21 cellular contexts compared by ENCODE assay signal in genomic region chr3:191151653-191152052, GRCh38. TPM values are rescaled to one million over a fixed set of nuclear protein-coding genes. Genes with fewer than 3 reads are reported as not detected.
DNase-seq lines count a peak whose midpoint lies in the region; ATAC-seq, FAIRE-seq and TF ChIP-seq lines count a peak whose summit lies in the region.
"Had no signal": no experiment of that assay in that cellular context is flagged by ENCODE, and none has a peak within 500 bp of the region (broad histone marks: within the 10 kb centered on the region; RNA-seq: fewer than 3 reads in every experiment).

No MANE protein-coding gene starts in this region.

- no peak for FAIRE-seq in GM12878 (lab: Jason Lieb, UNC)

- H3K9ac ChIP-seq in HCT116 (ENCODE audit: low read length) (no peak overlapping the region), GM12878 (ENCODE audit: control insufficient read depth, insufficient read depth, low read length) (no peak overlapping the region)

- no peaks in the 10 kb centered on the region for H3K79me2 ChIP-seq in HCT116 (ENCODE audit: insufficient read depth, low read length)
- H3K79me2 ChIP-seq in GM12878 (ENCODE audit: control insufficient read depth, insufficient read depth, low read length): no peaks in the 10 kb centered on the region

- no peak for ATAC-seq in HCT116
- peak; percentile 83 for ATAC-seq in HG03442 (IDR thresholded peaks at IDR 0.05; ENCODE audit: unreplicated experiment)
- peak; percentile 20; the same call in 1 of the 3 replicates for ATAC-seq in GM12878
- no peak for ATAC-seq in GM19455 (IDR thresholded peaks at IDR 0.05; ENCODE audit: unreplicated experiment)
- ATAC-seq: CD8-positive, alpha-beta T cell had no signal

- no peak for TF ChIP-seq EP300 in GM12878 (IDR thresholded peaks at IDR 0.05; ENCODE audit: borderline replicate concordance in 1 of 2, control insufficient read depth in 1 of 2, low read depth in 2 of 2, low read length in 2 of 2)

- H3K36me3 ChIP-seq in HCT116 (ENCODE audit: control insufficient read depth in 1 of 2, insufficient read depth in 2 of 2, low read length in 2 of 2): no peaks in the 10 kb centered on the region
- no peaks in the 10 kb centered on the region for H3K36me3 ChIP-seq in GM12878 (ENCODE audit: control insufficient read depth in 2 of 2, insufficient read depth in 2 of 2, low read length in 1 of 2)

- CTCF ChIA-PET in HCT116 (lab: Charles Lee) (no interaction called here), GM12878 (lab: Yijun Ruan, JAX) (no interaction called here)

- TF ChIP-seq CTCF in HCT116 (IDR thresholded peaks at IDR 0.05 in 2 of 3, conservative IDR thresholded peaks at IDR 0.05 in 1 of 3; ENCODE audit: borderline replicate concordance in 1 of 3, insufficient read depth in 1 of 3, low read depth in 2 of 3, low read length in 2 of 3): no peak
- TF ChIP-seq CTCF in GM12878 (IDR thresholded peaks at IDR 0.05 in 2 of 3, conservative IDR thresholded peaks at IDR 0.05 in 1 of 3; ENCODE audit: control insufficient read depth in 2 of 3, extremely low read depth in 1 of 3, insufficient read depth in 1 of 3, low read depth in 3 of 3, low read length in 3 of 3): no peak

- WGBS in GM12878 (ENCODE audit: insufficient coverage, insufficient replicate concordance, low lambda C conversion rate, missing lambda C conversion rate): 93% methylated on average over 1 of the region's 1 CpG

- in situ Hi-C loops in GM12878 (cut with MboI): no loop called here

- intact Hi-C loops in HCT116 (cut with micrococcal nuclease): no loop called here
- intact Hi-C loops in GM12878 (cut with micrococcal nuclease; ENCODE audit: unreplicated experiment): no loop called here

- H3K4me2 ChIP-seq in HCT116 (ENCODE audit: low read length) (no peak overlapping the region), GM12878 (ENCODE audit: control insufficient read depth, insufficient read depth) (no peak overlapping the region)

- H3K9me3 ChIP-seq in HCT116 (ENCODE audit: control insufficient read depth in 1 of 2, insufficient read depth in 1 of 2, low read depth in 1 of 2, low read length in 2 of 2): peaks cover 6 to 7% of the 10 kb centered on the region in 2 experiments; a peak in 2 of 4 replicates
- H3K9me3 ChIP-seq in GM12878 (replicated peaks; ENCODE audit: control insufficient read depth, insufficient read depth, low read length): no peaks in the 10 kb centered on the region; the same call in 1 of the 3 replicates
- H3K9me3 ChIP-seq: Caco-2 had no signal

- H3K4me3 ChIP-seq in HCT116 (replicated peaks in 1 of 2; ENCODE audit: low read depth in 1 of 2, low read length in 2 of 2) (no peak overlapping the region), GM12878 (no peak overlapping the region)

- H3K27ac ChIP-seq in HCT116 (ENCODE audit: low read depth, low read length) (no peak overlapping the region), GM12878 (ENCODE audit: control insufficient read depth, insufficient read depth) (no peak overlapping the region)
- H3K27ac ChIP-seq: 22Rv1 had no signal

- BruUV-seq in HCT116 (replicated peaks; lab: Mats Ljungman, UMichigan) (no TSS peak), GM12878 (replicated peaks; lab: Mats Ljungman, UMichigan) (no TSS peak)

- H3K27me3 ChIP-seq in HCT116 (ENCODE audit: insufficient read depth, low read length): no peaks in the 10 kb centered on the region
- H3K27me3 ChIP-seq in GM12878 (replicated peaks in 1 of 2; ENCODE audit: control insufficient read depth in 2 of 2, insufficient read depth in 2 of 2, low read length in 1 of 2): no peaks in the 10 kb centered on the region

- TF ChIP-seq RAD21 in HCT116 (IDR thresholded peaks at IDR 0.05; ENCODE audit: low read depth) (no peak), GM12878 (IDR thresholded peaks at IDR 0.05; ENCODE audit: insufficient read depth, low read depth, low read length) (no peak)

- DNase-seq in COLO829 (ENCODE audit: low spot score) (peak; percentile 22), HCT116 (ENCODE audit: low read depth, low spot score) (no peak), GM12878 (ENCODE audit: low read depth, low spot score) (no peak), SK-N-DZ (ENCODE audit: low spot score) (no peak), cortex of kidney (lab: John Stamatoyannopoulos, UW) (no peak)
- DNase-seq: Caco-2; CD8-positive, alpha-beta T cell; DND-41; GDM1; HCEC 1CT; IMR-90; Kasumi-1; KBM-7 had no signal

- H4K20me1 ChIP-seq in HCT116 (ENCODE audit: insufficient read depth) (no peaks in the 10 kb centered on the region), GM12878 (ENCODE audit: control insufficient read depth, insufficient read depth) (no peaks in the 10 kb centered on the region)

- SMC1A ChIA-PET in GM12878 (lab: Charles Lee; ENCODE audit: uncharacterized antibody, unreplicated experiment): no interaction called here

- RAD21 ChIA-PET in HCT116 (lab: Charles Lee; ENCODE audit: low non-redundant PET in 1 of 2, low total read pairs in 2 of 2, uncharacterized antibody in 2 of 2, unreplicated experiment in 2 of 2): no interaction called here
- RAD21 ChIA-PET in GM12878 (lab: Charles Lee; ENCODE audit: unreplicated experiment): no interaction called here

- no peaks in the 10 kb centered on the region for H3K9me2 ChIP-seq in HCT116 (ENCODE audit: insufficient read depth)

- H2AFZ ChIP-seq in HCT116 (ENCODE audit: low read depth, low read length, poor library complexity, severe bottlenecking) (peak overlapping the region; percentile 31), GM12878 (ENCODE audit: control insufficient read depth, low read depth, low read length) (no peak overlapping the region)

- POLR2A ChIA-PET in HCT116 (lab: Charles Lee) (no interaction called here), GM12878 (lab: Charles Lee) (no interaction called here)

- TF ChIP-seq POLR2A in HCT116 (IDR thresholded peaks at IDR 0.05; ENCODE audit: borderline replicate concordance, extremely low read depth, insufficient read depth, insufficient read length) (no peak), GM12878 (IDR thresholded peaks at IDR 0.05; ENCODE audit: low read depth, low read length) (no peak)

- H3K4me1 ChIP-seq in HCT116 (ENCODE audit: control insufficient read depth in 1 of 2, insufficient read depth in 2 of 2, low read length in 2 of 2) (no peaks in the 10 kb centered on the region), GM12878 (ENCODE audit: control insufficient read depth, insufficient read depth, low read length) (no peaks in the 10 kb centered on the region)
- H3K4me1 ChIP-seq: Caco-2 had no signal

TF ChIP-seq in HCT116, 20 proteins besides CTCF, POLR2A, EP300 and RAD21 (continues in another document):
- no peak for TF ChIP-seq TCF7L2 (IDR thresholded peaks at IDR 0.05; ENCODE audit: borderline replicate concordance, extremely low read depth, insufficient read depth, insufficient read length)
- TF ChIP-seq CEBPB (IDR thresholded peaks at IDR 0.05; ENCODE audit: low read depth): no peak
- TF ChIP-seq, protein P1, sequence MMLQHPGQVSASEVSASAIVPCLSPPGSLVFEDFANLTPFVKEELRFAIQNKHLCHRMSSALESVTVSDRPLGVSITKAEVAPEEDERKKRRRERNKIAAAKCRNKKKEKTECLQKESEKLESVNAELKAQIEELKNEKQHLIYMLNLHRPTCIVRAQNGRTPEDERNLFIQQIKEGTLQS (IDR thresholded peaks at IDR 0.05): no peak
- TF ChIP-seq SIN3A (IDR thresholded peaks at IDR 0.05; ENCODE audit: low read depth): no peak
- TF ChIP-seq SRF (IDR thresholded peaks at IDR 0.05; ENCODE audit: low read depth): no peak
- TF ChIP-seq CBX3 (IDR thresholded peaks at IDR 0.05; ENCODE audit: low read depth): no peak
- TF ChIP-seq YY1 (IDR thresholded peaks at IDR 0.05; ENCODE audit: extremely low read depth, insufficient replicate concordance, low read depth, low read length): no peak
- no peak for TF ChIP-seq JUND (IDR thresholded peaks at IDR 0.05)
- TF ChIP-seq POLR2AphosphoS5 (IDR thresholded peaks at IDR 0.05; ENCODE audit: low read depth, low read length): no peak

TF ChIP-seq in GM12878, 131 proteins besides CTCF, POLR2A, EP300 and RAD21:
- TF ChIP-seq ASH2L (IDR thresholded peaks at IDR 0.05; ENCODE audit: borderline replicate concordance, low read depth): no peak
- no peak for TF ChIP-seq SRF (IDR thresholded peaks at IDR 0.05; ENCODE audit: low read depth in 2 of 2, low read length in 2 of 2)
- no peak for TF ChIP-seq BHLHE40 (IDR thresholded peaks at IDR 0.05; ENCODE audit: borderline replicate concordance in 1 of 2, low read depth in 2 of 2, low read length in 1 of 2)
TF ChIP-seq in GM12878: peak in this region for 0.

RNA-seq across cellular contexts. Expression of gene OSTN, which starts 47.4 kb away (rescaled TPM):
- total RNA-seq in HCT116 (2021; ENCODE audit: unreplicated experiment): not detected
- polyA plus RNA-seq in HCT116 (2012): not detected in 2 replicates
- not detected in 2 replicates for total RNA-seq in GM12878 (2013; cell fraction: nucleolus; rRNA removed)
- total RNA-seq in GM12878 (2014; rRNA removed): 0.06 TPM in 1 of 2 replicates, not detected in the other
- total RNA-seq in GM12878 (2014; rRNA removed; fragmentation: Illumina TruSeq; extraction: Trizol): 0.04 and 0.14 TPM in 2 replicates
- not detected in 2 replicates for total RNA-seq in GM12878 (2021)
- not detected for polyA plus RNA-seq in GM12878 (2011; ENCODE audit: low read depth)
- polyA plus RNA-seq in GM12878 (2011; rRNA removed): 0.04 TPM in 1 of 2 replicates, not detected in the other
- polyA plus RNA-seq in GM12878 (2011; cell fraction: cytosol; rRNA removed): not detected in 2 replicates
- polyA plus RNA-seq in GM12878 (2011; cell fraction: nucleus; rRNA removed): not detected in 2 replicates
- not detected in 2 replicates for polyA plus RNA-seq in GM12878 (2012)
- 0.16 TPM in 1 of 2 replicates, not detected in the other for polyA plus RNA-seq in GM12878 (2014; fragmentation: Illumina TruSeq; extraction: Trizol)
- polyA plus RNA-seq in GM12878 (2014; fragmentation: Nextera tagmentation; extraction: Ambion mirVana): under 1 TPM in 1 of 2 experiments, not detected in 1; 0.27 TPM
- 0.03 TPM in 1 of 2 replicates, not detected in the other for polyA plus RNA-seq in GM12878 (2014; rRNA removed)
- polyA plus RNA-seq in GM12878 (2016; fragmentation: Nextera tagmentation; extraction: Ambion mirVana): under 1 TPM in 1 of 2 experiments, not detected in 1; 0.06 TPM
- 0.10 TPM in 1 of 2 replicates, not detected in the other for polyA minus RNA-seq in GM12878 (2011; rRNA and poly(A)+ RNA removed)
- polyA minus RNA-seq in GM12878 (2011; cell fraction: cytosol; rRNA and poly(A)+ RNA removed): not detected in 2 replicates
- 0.38 and 0.48 TPM in 2 replicates for polyA minus RNA-seq in GM12878 (2011; cell fraction: nucleus; rRNA and poly(A)+ RNA removed)
- not detected in 2 replicates for polyA plus RNA-seq in SK-N-DZ (2014; cell fraction: cytosol; rRNA removed)
- not detected in 2 replicates for polyA plus RNA-seq in SK-N-DZ (2014; cell fraction: nucleus; rRNA removed)
- total RNA-seq: A673; Caco-2; CD8-positive, alpha-beta T cell; H4; HT-29; IMR-90 had no signal
- polyA plus RNA-seq: BJ, CD14-positive monocyte, IMR-90 had no signal

Comparison
In these comparisons a context has a peak if more than half of its experiments do, and no peak if none do; other contexts are left out.
1. ATAC-seq: peak in HG03442 (single experiment) and GM12878 (single experiment); none in HCT116 (single experiment) and GM19455 (single experiment).